ENCODE assay signal across 36 cellular contexts in the genomic region with DNA sequence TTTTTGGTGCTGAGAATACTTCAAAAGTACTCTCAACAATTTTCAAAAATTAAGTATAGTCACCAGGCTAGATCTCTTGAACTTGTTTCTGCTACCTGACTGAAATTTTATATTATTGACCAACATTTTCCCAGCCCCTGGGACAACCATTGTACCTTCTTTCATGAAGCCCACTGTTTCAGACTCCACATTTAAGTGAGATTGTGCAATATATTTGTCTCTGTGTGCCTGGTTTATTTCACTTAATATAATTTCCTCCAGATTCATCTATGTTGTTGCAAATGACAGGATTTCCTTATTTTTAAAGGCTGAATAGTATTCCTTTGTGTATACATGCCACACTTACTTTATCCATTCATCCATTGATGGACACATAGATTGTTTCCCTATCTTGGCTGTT.
"Had no signal": no experiment of that assay in that cellular context is flagged by ENCODE, and none has a peak within 500 bp of the region (broad histone marks: within the 10 kb centered on the region; RNA-seq: fewer than 3 reads in every experiment).

No MANE protein-coding gene starts in this region.

- H3K9me3 ChIP-seq: MG63 had no signal

- H3K27me3 ChIP-seq: MG63 had no signal

- H3K4me3 ChIP-seq: MG63 had no signal

- DNase-seq: MG63, MM.1S, MV-4-11, NCI-H1048, NCI-H1092, NCI-H1092 treated with DMSO at 0.1 percent for 48 hours, NCI-H1105, NCI-H1105 treated with DMSO at 0.1 percent for 48 hours, NCI-H1417, NCI-H1417 treated with DMSO at 0.1 percent for 48 hours, NCI-H1436, NCI-H1436 treated with DMSO at 0.1 percent for 48 hours, NCI-H146, NCI-H1694, NCI-H1694 treated with DMSO at 0.1 percent for 48 hours, NCI-H187, NCI-H187 treated with DMSO at 0.1 percent for 48 hours, NCI-H1930, NCI-H2029, NCI-H2029 treated with DMSO at 0.1 percent for 48 hours, NCI-H2081, NCI-H2081 treated with DMSO at 0.1 percent for 48 hours, NCI-H2107, NCI-H2171, NCI-H2171 treated with DMSO at 0.1 percent for 48 hours, NCI-H2227 treated with DMSO at 0.1 percent for 48 hours, NCI-H226, NCI-H345, NCI-H446, NCI-H446 treated with DMSO at 0.1 percent for 48 hours, NCI-H510A, NCI-H510A treated with DMSO at 0.1 percent for 48 hours, NCI-H524, NCI-H524 treated with DMSO at 0.1 percent for 48 hours, NCI-H526, NCI-H526 treated with DMSO at 0.1 percent for 48 hours had no signal

- H3K36me3 ChIP-seq: MG63 had no signal
